In genomic region chr20:2418388-2418787, GRCh38 we compare ENCODE assay signal across 3 cellular contexts.
TF ChIP-seq lines count a peak whose summit lies in the region.

No MANE protein-coding gene starts in this region.

TF ChIP-seq in HEK293, 187 proteins besides CTCF, POLR2A, EP300 and RAD21:
- no peak for TF ChIP-seq ZSCAN23 (tag by site-specific recombination; IDR thresholded peaks at IDR 0.05)
- peak; percentile 60 for TF ChIP-seq ZNF600 (tag by site-specific recombination; IDR thresholded peaks at IDR 0.05)
TF ChIP-seq in HEK293: peak in this region for 1.

TF ChIP-seq in H1, 55 proteins besides CTCF, POLR2A, EP300 and RAD21:
- TF ChIP-seq CEBPB (IDR thresholded peaks at IDR 0.05; ENCODE audit: low read depth, low read length): no peak
- no peak for TF ChIP-seq CHD2 (IDR thresholded peaks at IDR 0.05; ENCODE audit: low read length)
- TF ChIP-seq EGR1 (IDR thresholded peaks at IDR 0.05; ENCODE audit: borderline replicate concordance, low read depth, low read length): no peak
- TF ChIP-seq PHF8 (conservative IDR thresholded peaks at IDR 0.05; ENCODE audit: low read depth, low read length): no peak
- no peak for TF ChIP-seq RNF2 (IDR thresholded peaks at IDR 0.05; ENCODE audit: borderline replicate concordance, low read depth, low read length, missing control alignments, poor library complexity, severe bottlenecking)
- TF ChIP-seq SP2 (IDR thresholded peaks at IDR 0.05; ENCODE audit: low read length): no peak
- no peak for TF ChIP-seq SP4 (IDR thresholded peaks at IDR 0.05; ENCODE audit: low read length)
- TF ChIP-seq FOSL1 (IDR thresholded peaks at IDR 0.05; ENCODE audit: insufficient read depth, low read depth, low read length): no peak
- no peak for TF ChIP-seq TAF1 (IDR thresholded peaks at IDR 0.05; ENCODE audit: low read depth, low read length)
- no peak for TF ChIP-seq CHD1 (IDR thresholded peaks at IDR 0.05; ENCODE audit: low read depth, low read length)
- TF ChIP-seq JUN (IDR thresholded peaks at IDR 0.05; ENCODE audit: low read depth, low read length): no peak

TF ChIP-seq in liver, 16 proteins besides CTCF, POLR2A, EP300 and RAD21:
- TF ChIP-seq, protein P1, sequence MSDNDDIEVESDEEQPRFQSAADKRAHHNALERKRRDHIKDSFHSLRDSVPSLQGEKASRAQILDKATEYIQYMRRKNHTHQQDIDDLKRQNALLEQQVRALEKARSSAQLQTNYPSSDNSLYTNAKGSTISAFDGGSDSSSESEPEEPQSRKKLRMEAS (IDR thresholded peaks at IDR 0.05): no peak
- peak; percentile 5 to 12 for TF ChIP-seq RXRA (IDR thresholded peaks at IDR 0.05)
- TF ChIP-seq SP1 (IDR thresholded peaks at IDR 0.05): peak; percentile 26
- TF ChIP-seq ATF3 (IDR thresholded peaks at IDR 0.05): no peak
- no peak for TF ChIP-seq FOXA2 (IDR thresholded peaks at IDR 0.05)
- no peak for TF ChIP-seq ZBTB33 (IDR thresholded peaks at IDR 0.05)
- peak in 1 of 2 donors; percentile 37 for TF ChIP-seq HNF4A (conservative IDR thresholded peaks at IDR 0.05)
